ENCODE assay signal across 26 cellular contexts in the genomic region with DNA sequence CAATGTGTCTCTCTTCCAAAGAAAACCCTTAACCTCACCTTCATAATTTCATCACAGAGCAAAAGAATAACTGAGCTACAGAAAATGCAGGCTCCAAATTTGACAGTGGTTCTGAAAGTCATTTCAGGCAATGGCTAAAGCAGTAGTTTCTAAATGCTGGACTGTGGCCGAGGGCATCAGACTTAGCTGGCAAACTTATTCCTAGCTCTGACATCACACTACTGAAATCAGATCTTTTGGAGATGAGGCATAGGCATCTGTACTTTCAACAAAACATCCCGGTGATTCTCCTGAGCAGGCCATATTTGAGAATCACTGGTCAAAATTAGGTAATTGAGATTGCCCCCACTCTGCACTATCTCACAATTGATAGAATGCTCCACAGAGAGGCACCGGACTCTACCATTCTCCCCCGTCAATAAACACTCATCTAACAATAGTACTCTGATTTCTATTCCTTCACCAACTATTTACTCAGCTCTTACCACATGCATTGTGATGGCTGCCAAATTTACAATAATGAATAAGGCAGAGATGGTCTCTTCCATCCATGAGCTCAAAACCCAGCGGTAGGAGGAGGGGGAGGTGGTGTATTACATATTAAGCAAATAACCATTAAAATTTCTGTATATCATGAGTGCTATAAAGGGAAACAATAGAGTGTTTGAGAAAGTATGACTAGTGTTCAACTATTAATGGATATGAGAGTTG. TPM values are rescaled to one million over a fixed set of nuclear protein-coding genes. Genes with fewer than 3 reads are reported as not detected.
DNase-seq lines count a peak whose midpoint lies in the region; ATAC-seq, FAIRE-seq and TF ChIP-seq lines count a peak whose summit lies in the region.
"Had no signal": no experiment of that assay in that cellular context is flagged by ENCODE, and none has a peak within 500 bp of the region (broad histone marks: within the 10 kb centered on the region; RNA-seq: fewer than 3 reads in every experiment).

No MANE protein-coding gene starts in this region.

- H3K27me3 ChIP-seq in PC-3 (ENCODE audit: low read length) = no peaks in the 10 kb centered on the region
- H3K27me3 ChIP-seq in CD8-positive, alpha-beta memory T cell (ENCODE audit: insufficient read depth, low read length, poor library complexity, severe bottlenecking) = no peaks in the 10 kb centered on the region
- H3K27me3 ChIP-seq: left lung had no signal

- TF ChIP-seq CTCF in AG10803 (conservative IDR thresholded peaks at IDR 0.05; ENCODE audit: low read length) = no peak
- TF ChIP-seq CTCF in PC-3 (conservative IDR thresholded peaks at IDR 0.05; ENCODE audit: low read depth, low read length) = no peak

- H3K27me3 Mint-ChIP-seq in CD8-positive, alpha-beta memory T cell = peaks cover 2 to 42% of the 10 kb centered on the region in 2 donors

- no peaks in the 10 kb centered on the region for H3K36me3 ChIP-seq in PC-3 (ENCODE audit: low read depth, low read length)
- H3K36me3 ChIP-seq in CD8-positive, alpha-beta memory T cell (ENCODE audit: insufficient read depth, low read length) = no peaks in the 10 kb centered on the region
- H3K36me3 ChIP-seq: left lung had no signal

- intact Hi-C loops in PC-3 (cut with micrococcal nuclease) (loop anchor here (1.0 kb wide), 4 partner anchors 52 to 126 kb away; no protein-coding TSS in a partner anchor), Right ventricle myocardium inferior (cut with DNase I) (no loop called here)

- H2AFZ ChIP-seq in PC-3 (ENCODE audit: low read length) = 0 out of 2 replicates have a peak overlapping the region, but pooled peaks have one; percentile 9

- no peaks in the 10 kb centered on the region for H3K36me3 Mint-ChIP-seq in CD8-positive, alpha-beta memory T cell
- H3K36me3 Mint-ChIP-seq: activated naive CD8-positive, alpha-beta T cell treated with anti-CD3 and anti-CD28 coated beads, Interleukin-2, amount 10 ng/mL, durations not matched to agents 7 days and 5 days; IgD-negative memory B cell; immature natural killer cell; naive B cell had no signal

- TSS peak; percentile 29 for BruUV-seq in PC-3 (replicated peaks; lab: Mats Ljungman, UMichigan)

- peak; percentile 82 for ATAC-seq in PC-3
- no peak for ATAC-seq in Right ventricle myocardium inferior
- ATAC-seq: left lung had no signal

- H3K9ac ChIP-seq in PC-3 (ENCODE audit: low read length) = peak overlapping the region; percentile 54; the same call in 1 of the 2 replicates

- DNase-seq in AG10803 (ENCODE audit: low read depth) (peak; percentile 45), GM18507 (ENCODE audit: extremely low spot score, insufficient read length, low read depth) (no peak), PC-3 (peak; percentile 78), myocyte (ENCODE audit: low read depth) (peak; percentile 70), Right ventricle myocardium inferior (ENCODE audit: missing footprints) (no peak), islet precursor cell (no peak)
- no peak for DNase-seq in CD8-positive, alpha-beta memory T cell
- DNase-seq: activated CD4-positive, alpha-beta memory T cell treated with anti-CD3 and anti-CD28 coated beads, Interleukin-2, amount 10 ng/mL, durations not matched to agents 7 days and 5 days; activated CD4-positive, CD25-positive, alpha-beta regulatory T cell; activated effector memory CD4-positive, alpha-beta T cell treated with Interleukin-2 at 50 U/mL for 16 hours; activated naive CD8-positive, alpha-beta T cell treated with anti-CD3 and anti-CD28 coated beads, Interleukin-2, amount 10 ng/mL, durations not matched to agents 7 days and 5 days; DMS 273 treated with DMSO at 0.1 percent for 48 hours; GF-D8; immature natural killer cell; left lung; naive B cell; NCI-H1694 treated with DMSO at 0.1 percent for 48 hours; NCI-H748 treated with DMSO at 0.1 percent for 48 hours; OCI-M1; SIG-M5; stimulated activated CD4-positive, alpha-beta T cell treated with anti-CD3 and anti-CD28 coated beads, Interleukin-2, amount 100 ng/mL, for 24 hours; SW 1271 had no signal

- POLR2A ChIA-PET in PC-3 (lab: Charles Lee; ENCODE audit: unreplicated experiment) = interaction anchor here (0.5 to 1.0 kb wide), 4 partner anchors 56 to 156 kb away, joined by 3 to 10 read pairs (median 4); no protein-coding TSS in a partner anchor
- POLR2A ChIA-PET in CD8-positive, alpha-beta memory T cell (lab: Charles Lee) = no interaction called here

- no peaks in the 10 kb centered on the region for H3F3A ChIP-seq in PC-3 (ENCODE audit: low read length, unreplicated experiment)

- peak overlapping the region; percentile 84 for H3K27ac ChIP-seq in PC-3 (ENCODE audit: low read length)
- H3K27ac ChIP-seq in CD8-positive, alpha-beta memory T cell (ENCODE audit: low read depth, low read length) = no peak overlapping the region
- H3K27ac ChIP-seq: left lung had no signal

- no peak overlapping the region for H3K4me3 Mint-ChIP-seq in CD8-positive, alpha-beta memory T cell
- H3K4me3 Mint-ChIP-seq: activated CD4-positive, alpha-beta memory T cell treated with anti-CD3 and anti-CD28 coated beads, Interleukin-2, amount 10 ng/mL, durations not matched to agents 7 days and 5 days; activated naive CD8-positive, alpha-beta T cell treated with anti-CD3 and anti-CD28 coated beads, Interleukin-2, amount 10 ng/mL, durations not matched to agents 7 days and 5 days; central memory CD8-positive, alpha-beta T cell; IgD-negative memory B cell; immature natural killer cell; naive B cell had no signal

- H3K79me2 ChIP-seq in PC-3 (ENCODE audit: low read length) = no peaks in the 10 kb centered on the region

- H4K20me1 ChIP-seq in PC-3 (ENCODE audit: low read length) = no peaks in the 10 kb centered on the region

- no peaks in the 10 kb centered on the region for H3K4me1 Mint-ChIP-seq in CD8-positive, alpha-beta memory T cell
- H3K4me1 Mint-ChIP-seq: activated CD4-positive, alpha-beta memory T cell treated with anti-CD3 and anti-CD28 coated beads, Interleukin-2, amount 10 ng/mL, durations not matched to agents 7 days and 5 days; activated naive CD8-positive, alpha-beta T cell treated with anti-CD3 and anti-CD28 coated beads, Interleukin-2, amount 10 ng/mL, durations not matched to agents 7 days and 5 days; central memory CD8-positive, alpha-beta T cell; IgD-negative memory B cell; immature natural killer cell; naive B cell had no signal

- peaks cover 42% of the 10 kb centered on the region for H3K4me1 ChIP-seq in PC-3 (ENCODE audit: insufficient read depth, low read length)
- no peaks in the 10 kb centered on the region for H3K4me1 ChIP-seq in CD8-positive, alpha-beta memory T cell (ENCODE audit: insufficient read depth, low read length)
- H3K4me1 ChIP-seq: left lung had no signal

- no peak overlapping the region for H3K4me3 ChIP-seq in AG10803 (ENCODE audit: low read length)
- H3K4me3 ChIP-seq in PC-3 (ENCODE audit: low read length) = no peak overlapping the region
- no peak overlapping the region for H3K4me3 ChIP-seq in CD8-positive, alpha-beta memory T cell (ENCODE audit: low read length)
- H3K4me3 ChIP-seq: left lung, smooth muscle cell had no signal

- H3K9me3 ChIP-seq in PC-3 (ENCODE audit: low read length) = no peaks in the 10 kb centered on the region
- H3K9me3 ChIP-seq in CD8-positive, alpha-beta memory T cell (ENCODE audit: low read length) = no peaks in the 10 kb centered on the region
- H3K9me3 ChIP-seq: left lung had no signal

- CTCF ChIA-PET in PC-3 (lab: Charles Lee) = interaction anchor here (0.7 to 1.1 kb wide), 2 partner anchors 17 to 56 kb away, joined by 3 to 6 read pairs; no protein-coding TSS in a partner anchor
- CTCF ChIA-PET in CD8-positive, alpha-beta memory T cell (lab: Charles Lee) = no interaction called here

- H3K9me3 Mint-ChIP-seq in CD8-positive, alpha-beta memory T cell = no peaks in the 10 kb centered on the region
- H3K9me3 Mint-ChIP-seq: activated CD4-positive, alpha-beta memory T cell treated with anti-CD3 and anti-CD28 coated beads, Interleukin-2, amount 10 ng/mL, durations not matched to agents 7 days and 5 days; activated naive CD8-positive, alpha-beta T cell treated with anti-CD3 and anti-CD28 coated beads, Interleukin-2, amount 10 ng/mL, durations not matched to agents 7 days and 5 days; central memory CD8-positive, alpha-beta T cell; naive B cell had no signal

- H3K27ac Mint-ChIP-seq in CD8-positive, alpha-beta memory T cell = no peak overlapping the region
- H3K27ac Mint-ChIP-seq: activated CD4-positive, alpha-beta memory T cell treated with anti-CD3 and anti-CD28 coated beads, Interleukin-2, amount 10 ng/mL, durations not matched to agents 7 days and 5 days; activated naive CD8-positive, alpha-beta T cell treated with anti-CD3 and anti-CD28 coated beads, Interleukin-2, amount 10 ng/mL, durations not matched to agents 7 days and 5 days; IgD-negative memory B cell; immature natural killer cell; naive B cell had no signal

- peak overlapping the region; percentile 36 for H3K4me2 ChIP-seq in PC-3 (ENCODE audit: low read length)
- H3K4me2 ChIP-seq: smooth muscle cell had no signal

- H3K9me2 ChIP-seq in PC-3 (replicated peaks; ENCODE audit: low read length) = no peaks in the 10 kb centered on the region

- FAIRE-seq in GM18507 (lab: Jason Lieb, UNC) = peak; percentile 5
- FAIRE-seq: endothelial cell of umbilical vein had no signal

RNA-seq across cellular contexts. Expression of a gene that starts 57.3 kb away (rescaled TPM):
- total RNA-seq in PC-3 (2014; rRNA removed) (39.7 and 42.3 TPM in 2 replicates), myocyte (25.8 and 36.4 TPM in 2 replicates), Right ventricle myocardium inferior (9.9 TPM)
- polyA plus RNA-seq in myocyte (2012) = 8.3 TPM
- 1 to 10 TPM; 1.2 to 1.4 TPM for total RNA-seq in CD8-positive, alpha-beta memory T cell
- polyA plus RNA-seq in CD8-positive, alpha-beta memory T cell = 0.35 TPM

Comparison
In these comparisons a context has a peak if more than half of its experiments do, and no peak if none do; other contexts are left out.
1. DNase-seq: peak in AG10803 (single experiment), PC-3 (single experiment) and myocyte (single experiment); none in GM18507 (single experiment), Right ventricle myocardium inferior (single experiment), CD8-positive, alpha-beta memory T cell (0 of 5) and islet precursor cell (single experiment).